7 cellular contexts compared by ENCODE assay signal in the genomic region with DNA sequence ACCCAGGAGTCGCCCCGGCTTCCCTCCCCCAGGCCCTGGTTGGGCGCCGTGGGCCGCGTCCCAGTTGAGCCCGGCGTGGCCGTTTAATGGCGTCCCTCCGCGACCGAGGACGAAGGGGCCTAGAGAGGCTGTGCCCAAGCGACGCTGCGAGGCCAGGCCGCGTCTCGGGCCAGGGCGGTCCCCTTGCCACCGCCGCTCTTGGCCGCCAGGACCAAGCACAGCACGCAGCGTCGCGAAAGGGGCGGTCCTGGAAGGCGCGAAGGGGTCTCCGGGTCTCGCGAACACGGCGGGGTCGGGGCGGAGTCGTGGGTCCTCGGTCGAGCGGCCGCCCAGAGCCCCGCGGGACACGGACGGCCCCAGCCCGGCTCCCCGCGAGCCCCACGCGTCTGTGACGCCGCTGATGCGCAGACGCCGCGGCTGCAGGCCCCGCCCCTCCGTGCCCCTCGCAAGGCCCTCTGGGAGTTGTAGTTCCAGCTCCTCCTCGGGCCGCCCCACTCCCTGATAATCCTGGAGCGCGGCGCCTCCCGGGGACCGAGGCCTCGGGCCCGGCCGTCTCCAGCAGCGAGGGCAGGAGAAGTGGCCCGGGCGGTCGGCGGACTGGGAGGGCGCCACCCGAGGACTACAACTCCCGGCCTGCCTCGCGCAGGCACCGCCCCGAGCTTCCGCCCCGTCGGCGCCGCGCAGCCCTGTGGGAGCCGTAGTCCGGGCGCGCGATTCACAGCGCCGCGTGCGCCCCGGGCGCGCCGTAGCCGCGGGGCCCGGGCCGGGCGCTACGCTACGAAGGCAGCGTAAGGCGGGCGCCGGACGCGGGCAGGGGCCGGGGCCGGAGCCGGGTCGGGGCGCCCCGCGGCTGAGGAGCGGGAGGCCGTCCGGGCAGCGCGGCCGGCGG. TPM values are rescaled to one million over a fixed set of nuclear protein-coding genes. Genes with fewer than 3 reads are reported as not detected.
DNase-seq lines count a peak whose midpoint lies in the region; ATAC-seq and TF ChIP-seq lines count a peak whose summit lies in the region.

A gene (plus strand): TSS at position 698 of the 889 bp plus-strand sequence. CDS start 19,127 bp downstream, outside the sequence.

- intact Hi-C loops in sciatic nerve (cut with DNase I), result no loop called here

- peak; percentile 72 for DNase-seq in NCI-H2029 (lab: John Stamatoyannopoulos, UW)
- peak; percentile 87 for DNase-seq in T1000 (lab: John Stamatoyannopoulos, UW)
- DNase-seq in astrocyte of the hippocampus (ENCODE audit: low read depth, low spot score), result peak; percentile 96
- DNase-seq in hippocampal formation (lab: John Stamatoyannopoulos, UW), result peak; percentile 78 to 89
- DNase-seq in sciatic nerve (ENCODE audit: low spot score), result peak; percentile 94

- peak; percentile 67 for ATAC-seq in GM18505 (IDR thresholded peaks at IDR 0.05; ENCODE audit: unreplicated experiment)
- ATAC-seq in HG02970 (IDR thresholded peaks at IDR 0.05; ENCODE audit: low FRiP score, unreplicated experiment), result peak; percentile 75
- ATAC-seq in sciatic nerve, result peak; percentile 89

- peak; percentile 63 for TF ChIP-seq POLR2A in GM18505 (IDR thresholded peaks at IDR 0.05; ENCODE audit: borderline replicate concordance, extremely low read depth, insufficient read depth, insufficient read length)

RNA-seq across cellular contexts. Expression of the gene that starts here (rescaled TPM):
- total RNA-seq in sciatic nerve, result 35.2 TPM

Comparison
In these comparisons a context has a peak if more than half of its experiments do, and no peak if none do; other contexts are left out.
1. Peak in every context shown above with its lines: DNase-seq and ATAC-seq.